ENCODE assay signal across 40 cellular contexts in the genomic region with DNA sequence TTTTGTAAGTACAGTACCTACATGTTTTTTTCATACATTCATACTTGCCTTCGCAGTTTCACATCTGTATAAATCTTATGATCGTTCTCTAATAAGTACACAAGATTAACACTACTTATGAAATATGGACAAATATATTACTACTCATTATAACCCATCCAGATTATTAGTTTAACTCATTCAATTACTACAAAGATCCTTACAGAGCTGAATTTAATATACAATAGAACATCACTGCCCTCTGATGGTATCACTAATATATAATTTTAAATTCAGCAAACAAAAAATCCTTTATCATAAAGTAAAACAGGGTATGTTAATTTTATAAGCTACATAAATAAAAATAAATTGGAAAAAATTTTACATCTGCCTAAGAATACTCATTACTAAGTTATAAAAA. TPM values are rescaled to one million over a fixed set of nuclear protein-coding genes. Genes with fewer than 3 reads are reported as not detected.
"Had no signal": no experiment of that assay in that cellular context is flagged by ENCODE, and none has a peak within 500 bp of the region (broad histone marks: within the 10 kb centered on the region; RNA-seq: fewer than 3 reads in every experiment).

No MANE protein-coding gene starts in this region.

- H3K27me3 ChIP-seq: adrenal gland, body of pancreas, MG63 had no signal

- H3K4me2 ChIP-seq: PC-9 had no signal

- H3K27ac ChIP-seq: adrenal gland, body of pancreas, PC-9, RWPE1, SK-N-MC, VCaP had no signal

- DNase-seq: activated B cell treated with CpG ODN at 0.5 μM for 24 hours; activated CD4-positive, alpha-beta memory T cell treated with anti-CD3 and anti-CD28 coated beads for 36 hours; activated CD4-positive, alpha-beta T cell treated with anti-CD3 and anti-CD28 coated beads for 4 hours; activated CD4-positive, alpha-beta T cell treated with anti-CD3 and anti-CD28 coated beads, Interleukin-2, amount 50 U/mL, for 1 hour; activated CD4-positive, CD25-positive, alpha-beta regulatory T cell treated with anti-CD3 and anti-CD28 coated beads, Interleukin-2, amount 50 U/mL, for 72 hours; activated CD8-positive, alpha-beta memory T cell treated with anti-CD3 and anti-CD28 coated beads, Interleukin-2, amount 50 U/mL, for 4 hours; activated gamma-delta T cell treated with Interleukin-2 at 50 U/mL for 16 hours; activated naive CD4-positive, alpha-beta T cell treated with anti-CD3 and anti-CD28 coated beads for 36 hours; activated T-cell treated with anti-CD3 and anti-CD28 coated beads for 4 hours; activated T-cell treated with anti-CD3 and anti-CD28 coated beads, Interleukin-2, amount 50 U/mL, for 4 hours; adrenal gland; body of pancreas; caudate nucleus; cerebellar nuclear complex; Kasumi-1; KG1; MG63; NCI-H1048; NCI-H1105 treated with DMSO at 0.1 percent for 48 hours; NCI-H1436; NCI-H1694; NCI-H1930; NCI-H2081 treated with DMSO at 0.1 percent for 48 hours; NCI-H226; NCI-H446 treated with DMSO at 0.1 percent for 48 hours; NCI-H524; PC-9; SIG-M5; T-cell; T-helper 17 cell; T-helper 9 cell had no signal

- H3K36me3 ChIP-seq: MG63 had no signal

- ATAC-seq: activated naive CD4-positive, alpha-beta T cell treated with anti-CD3 and anti-CD28 coated beads, Interleukin-2, amount 50 U/mL, for 72 hours; activated T-cell treated with anti-CD3 and anti-CD28 coated beads, Interleukin-2, amount 50 U/mL, for 4 hours; body of pancreas; Right ventricle myocardium inferior; T-cell; T-helper 17 cell had no signal

- H3K4me3 ChIP-seq: adrenal gland, body of pancreas, MG63, PC-9, SK-N-MC had no signal

- H2AFZ ChIP-seq: PC-9 had no signal

- H3K4me1 ChIP-seq: adrenal gland, body of pancreas had no signal

- H3K9me3 ChIP-seq: body of pancreas, MG63 had no signal

- FAIRE-seq: astrocyte, bronchial epithelial cell, RCC 7860 had no signal

RNA-seq across cellular contexts. Expression of gene CCDC179, which starts 38.1 kb away (rescaled TPM):
- total RNA-seq: activated B cell treated with CpG ODN at 0.5 μM for 24 hours; activated CD4-positive, alpha-beta memory T cell treated with anti-CD3 and anti-CD28 coated beads for 36 hours; activated naive CD4-positive, alpha-beta T cell treated with anti-CD3 and anti-CD28 coated beads for 36 hours; activated naive CD4-positive, alpha-beta T cell treated with anti-CD3 and anti-CD28 coated beads, Interleukin-2, amount 50 U/mL, for 72 hours; activated T-cell treated with anti-CD3 and anti-CD28 coated beads, Interleukin-2, amount 50 U/mL, for 4 hours; activated T-helper 1 cell treated with anti-CD3 and anti-CD28 coated beads, Interleukin-12 subunit alpha, Interleukin-12 subunit beta, Interleukin-2, Interleukin-4 antibody, amounts not matched to agents 30 ng/mL and 10 ng/mL and 1 ng/mL, durations not matched to agents 14 hours and 24 hours and 36 hours; adrenal gland; astrocyte; body of pancreas; bronchial epithelial cell; PC-9; Right ventricle myocardium inferior; T-cell; T-helper 17 cell had no signal
- polyA plus RNA-seq: adrenal gland had no signal
